In genomic region chr10:124732931-124733536, GRCh38 we compare ENCODE assay signal across 8 cellular contexts. TPM values are rescaled to one million over a fixed set of nuclear protein-coding genes. Genes with fewer than 3 reads are reported as not detected.
A peak's percentile ranks its signal among the peaks of the same experiment; 100 is the strongest.
DNase-seq lines count a peak whose midpoint lies in the region; ATAC-seq and TF ChIP-seq lines count a peak whose summit lies in the region.

No MANE protein-coding gene starts in this region.

- H3K27ac Mint-ChIP-seq in naive thymus-derived CD4-positive, alpha-beta T cell = peak overlapping the region; percentile 82 to 99 (median 87)

- intact Hi-C loops in naive thymus-derived CD4-positive, alpha-beta T cell (cut with micrococcal nuclease) = loop anchor here (1.0 kb wide), 2 partner anchors 10 to 14 kb away; no protein-coding TSS in a partner anchor
- intact Hi-C loops in uterus (cut with DNase I; ENCODE audit: low total_unique reads) = no loop called here

- no peak for TF ChIP-seq POLR2A in uterus (IDR thresholded peaks at IDR 0.05)

- H3K4me1 ChIP-seq in naive thymus-derived CD4-positive, alpha-beta T cell (ENCODE audit: control insufficient read depth in 2 of 2, insufficient read depth in 2 of 2, low read length in 2 of 2) = peaks cover 89 to 98% of the 10 kb centered on the region in 2 donors
- peaks cover 22 to 55% of the 10 kb centered on the region in 2 donors for H3K4me1 ChIP-seq in uterus

- no peaks in the 10 kb centered on the region for H3K36me3 ChIP-seq in naive thymus-derived CD4-positive, alpha-beta T cell (ENCODE audit: control insufficient read depth in 2 of 3, insufficient read depth in 3 of 3, low read length in 3 of 3)
- H3K36me3 ChIP-seq in uterus = no peaks in the 10 kb centered on the region

- DNase-seq in GM10266 (ENCODE audit: extremely low spot score) = peak; percentile 44
- DNase-seq in T-helper 1 cell = peak in 3 of 5 donors; percentile 42 to 71 (median 45)
- peak; percentile 42 for DNase-seq in central memory CD4-positive, alpha-beta T cell
- DNase-seq in naive thymus-derived CD4-positive, alpha-beta T cell = peak in 2 of 9 donors; percentile 41 to 50
- DNase-seq in uterus = peak; percentile 70 to 72
- no peak for DNase-seq in mucosa of gallbladder (ENCODE audit: low spot score)
- no peak for DNase-seq in NCI-H748 treated with DMSO at 0.1 percent for 48 hours (lab: John Stamatoyannopoulos, UW)

- H3K4me1 Mint-ChIP-seq in naive thymus-derived CD4-positive, alpha-beta T cell = peaks cover 62 to 100% (median 90%) of the 10 kb centered on the region in 7 donors

- H3K4me3 ChIP-seq in naive thymus-derived CD4-positive, alpha-beta T cell (ENCODE audit: low read length) = peak overlapping the region; percentile 49
- H3K4me3 ChIP-seq in uterus = no peak overlapping the region

- CTCF ChIA-PET in naive thymus-derived CD4-positive, alpha-beta T cell (lab: Charles Lee) = interaction anchor here (7.2 kb wide), 1 partner anchor 12 kb away, joined by 58 read pairs; no protein-coding TSS in a partner anchor

- H3K9me3 Mint-ChIP-seq in naive thymus-derived CD4-positive, alpha-beta T cell = no peaks in the 10 kb centered on the region

- peaks cover 0 to 35% (median 9%) of the 10 kb centered on the region in 5 donors for H3K36me3 Mint-ChIP-seq in naive thymus-derived CD4-positive, alpha-beta T cell

- peak overlapping the region; percentile 59 for H3K27ac ChIP-seq in naive thymus-derived CD4-positive, alpha-beta T cell (ENCODE audit: low read depth, low read length)
- H3K27ac ChIP-seq in uterus = peak overlapping the region; percentile 88 to 92

- H3K9me3 ChIP-seq in naive thymus-derived CD4-positive, alpha-beta T cell (ENCODE audit: control insufficient read depth in 2 of 3, low read length in 3 of 3) = no peaks in the 10 kb centered on the region
- H3K9me3 ChIP-seq in uterus = no peaks in the 10 kb centered on the region

- H3K27me3 ChIP-seq in naive thymus-derived CD4-positive, alpha-beta T cell (ENCODE audit: control insufficient read depth in 2 of 2, insufficient read depth in 2 of 2, low read length in 2 of 2) = no peaks in the 10 kb centered on the region
- H3K27me3 ChIP-seq in uterus = no peaks in the 10 kb centered on the region

- POLR2A ChIA-PET in naive thymus-derived CD4-positive, alpha-beta T cell (lab: Charles Lee) = interaction anchor here (1.0 to 7.9 kb wide), 3 partner anchors 8 to 85 kb away, joined by 5 to 122 read pairs (median 7); no protein-coding TSS in a partner anchor

- H3K4me3 Mint-ChIP-seq in naive thymus-derived CD4-positive, alpha-beta T cell = peak overlapping the region; percentile 31 to 82 (median 78)

- peak; percentile 62 for ATAC-seq in HG02588 (IDR thresholded peaks at IDR 0.05; ENCODE audit: unreplicated experiment)
- ATAC-seq in naive thymus-derived CD4-positive, alpha-beta T cell = peak; percentile 40

- TF ChIP-seq CTCF in GM10266 (IDR thresholded peaks at IDR 0.05; ENCODE audit: control insufficient read depth, insufficient read depth, low read depth, missing control alignments) = no peak
- no peak for TF ChIP-seq CTCF in uterus (IDR thresholded peaks at IDR 0.05)

- no peaks in the 10 kb centered on the region for H3K27me3 Mint-ChIP-seq in naive thymus-derived CD4-positive, alpha-beta T cell

RNA-seq across cellular contexts. Expression of gene FAM53B, which starts 11.1 kb away (rescaled TPM):
- 10 to 100 TPM; 25.5 to 51.5 (median 28.6) TPM for total RNA-seq in naive thymus-derived CD4-positive, alpha-beta T cell
- polyA plus RNA-seq in naive thymus-derived CD4-positive, alpha-beta T cell = 10 to 100 TPM in 1 of 2 donors, 1 to 10 TPM in 1; 3.9 to 18.8 TPM
- total RNA-seq in uterus (10 to 100 TPM; 10.9 to 94.3 (median 67.8) TPM), mucosa of gallbladder (27.1 TPM)

RNA-seq across cellular contexts. Expression of gene EEF1AKMT2, which starts 58.7 kb away (rescaled TPM):
- 10 to 100 TPM; 11.5 to 23.0 (median 21.0) TPM for total RNA-seq in naive thymus-derived CD4-positive, alpha-beta T cell
- 10 to 100 TPM; 22.0 to 38.1 TPM for polyA plus RNA-seq in naive thymus-derived CD4-positive, alpha-beta T cell
- total RNA-seq in uterus (10 to 100 TPM; 17.9 to 60.6 (median 40.7) TPM), mucosa of gallbladder (12.2 TPM)

Comparison
In these comparisons a context has a peak if more than half of its experiments do, and no peak if none do; other contexts are left out.
1. DNase-seq: peak in GM10266 (single experiment), T-helper 1 cell (3 of 5), central memory CD4-positive, alpha-beta T cell (single experiment) and uterus (2 of 2); none in mucosa of gallbladder (single experiment) and NCI-H748 treated with DMSO at 0.1 percent for 48 hours (single experiment).